8 cellular contexts compared by ENCODE assay signal in genomic region chr5:77492653-77493000, GRCh38. TPM values are rescaled to one million over a fixed set of nuclear protein-coding genes. Genes with fewer than 3 reads are reported as not detected.
DNase-seq lines count a peak whose midpoint lies in the region; ATAC-seq and TF ChIP-seq lines count a peak whose summit lies in the region.

No MANE protein-coding gene starts in this region.

- no peak for DNase-seq in CD8-positive, alpha-beta memory T cell
- DNase-seq in activated CD8-positive, alpha-beta T cell treated with anti-CD3 and anti-CD28 coated beads, Interleukin-2, amount 10 ng/mL, durations not matched to agents 7 days and 5 days: no peak
- DNase-seq in type B pancreatic cell (ENCODE audit: extremely low spot score, unreplicated experiment): no peak
- no peak for DNase-seq in DMS53 treated with DMSO at 0.1 percent for 48 hours (lab: John Stamatoyannopoulos, UW; ENCODE audit: unreplicated experiment)
- no peak for DNase-seq in iPS-NIHi7 (ENCODE audit: extremely low spot score)

- POLR2A ChIA-PET in CD8-positive, alpha-beta memory T cell (lab: Charles Lee): interaction anchor here (0.6 to 1.3 kb wide), 4 partner anchors 462 to 1747 kb away, joined by 3 to 5 read pairs (median 4); partner anchors contain the start of gene AGGF1
- POLR2A ChIA-PET in activated CD8-positive, alpha-beta T cell treated with anti-CD3 and anti-CD28 coated beads, Interleukin-2, amount 10 ng/mL, durations not matched to agents 7 days and 5 days (lab: Charles Lee): interaction anchor here (0.8 to 1.3 kb wide), 3 partner anchors 115 to 462 kb away, joined by 3 read pairs; partner anchors contain the start of gene AGGF1

- H3K9me3 Mint-ChIP-seq in CD8-positive, alpha-beta memory T cell: no peaks in the 10 kb centered on the region
- no peaks in the 10 kb centered on the region for H3K9me3 Mint-ChIP-seq in activated CD8-positive, alpha-beta T cell treated with anti-CD3 and anti-CD28 coated beads, Interleukin-2, amount 10 ng/mL, durations not matched to agents 7 days and 5 days (ENCODE audit: insufficient read depth)
- H3K9me3 Mint-ChIP-seq in type B pancreatic cell: no peaks in the 10 kb centered on the region

- H3K27ac ChIP-seq in CD8-positive, alpha-beta memory T cell (ENCODE audit: low read depth, low read length): no peak overlapping the region
- H3K27ac ChIP-seq in layer of hippocampus (ENCODE audit: low read depth, low read length): peak overlapping the region; percentile 58

- H3K27me3 Mint-ChIP-seq in CD8-positive, alpha-beta memory T cell: peaks cover 8% of the 10 kb centered on the region in 2 donors
- peaks cover 11% of the 10 kb centered on the region for H3K27me3 Mint-ChIP-seq in activated CD8-positive, alpha-beta T cell treated with anti-CD3 and anti-CD28 coated beads, Interleukin-2, amount 10 ng/mL, durations not matched to agents 7 days and 5 days (ENCODE audit: low read depth)
- peaks cover 25% of the 10 kb centered on the region for H3K27me3 Mint-ChIP-seq in type B pancreatic cell

- peak; percentile 26 for TF ChIP-seq CTCF in type B pancreatic cell (conservative IDR thresholded peaks at IDR 0.05)

- peak; percentile 2 for ATAC-seq in HG02642 (IDR thresholded peaks at IDR 0.05; ENCODE audit: poor library complexity, unreplicated experiment)
- ATAC-seq in activated CD8-positive, alpha-beta T cell treated with anti-CD3 and anti-CD28 coated beads, Interleukin-2, amount 10 ng/mL, durations not matched to agents 7 days and 5 days: peak; percentile 25
- ATAC-seq in GM21786 (IDR thresholded peaks at IDR 0.05; ENCODE audit: unreplicated experiment): no peak

- H3K4me1 Mint-ChIP-seq in CD8-positive, alpha-beta memory T cell: peaks cover 20 to 49% (median 38%) of the 10 kb centered on the region in 3 donors
- peaks cover 23% of the 10 kb centered on the region for H3K4me1 Mint-ChIP-seq in activated CD8-positive, alpha-beta T cell treated with anti-CD3 and anti-CD28 coated beads, Interleukin-2, amount 10 ng/mL, durations not matched to agents 7 days and 5 days (ENCODE audit: low read depth)
- peaks cover 17% of the 10 kb centered on the region for H3K4me1 Mint-ChIP-seq in type B pancreatic cell (ENCODE audit: unreplicated experiment)

- CTCF ChIA-PET in CD8-positive, alpha-beta memory T cell (lab: Charles Lee): interaction anchor here (0.8 to 3.0 kb wide), 15 partner anchors 9 to 1085 kb away, joined by 3 to 20 read pairs (median 5); partner anchors contain the start of genes AGGF1 and SCAMP1
- CTCF ChIA-PET in activated CD8-positive, alpha-beta T cell treated with anti-CD3 and anti-CD28 coated beads, Interleukin-2, amount 10 ng/mL, durations not matched to agents 7 days and 5 days (lab: Charles Lee): interaction anchor here (0.7 to 4.0 kb wide), 19 partner anchors 9 to 802 kb away, joined by 3 to 38 read pairs (median 5); partner anchors contain the start of genes AP3B1 and ZBED3

- no peaks in the 10 kb centered on the region for H3K36me3 ChIP-seq in CD8-positive, alpha-beta memory T cell (ENCODE audit: insufficient read depth, low read length)

- no peaks in the 10 kb centered on the region for H3K9me3 ChIP-seq in CD8-positive, alpha-beta memory T cell (ENCODE audit: low read length)

- no peak overlapping the region for H3K4me3 ChIP-seq in CD8-positive, alpha-beta memory T cell (ENCODE audit: low read length)

- H3K36me3 Mint-ChIP-seq in CD8-positive, alpha-beta memory T cell: peaks cover 0 to 12% (median 0%) of the 10 kb centered on the region in 3 donors
- H3K36me3 Mint-ChIP-seq in activated CD8-positive, alpha-beta T cell treated with anti-CD3 and anti-CD28 coated beads, Interleukin-2, amount 10 ng/mL, durations not matched to agents 7 days and 5 days (ENCODE audit: low read depth): peaks cover 6% of the 10 kb centered on the region
- H3K36me3 Mint-ChIP-seq in type B pancreatic cell: peaks cover 7% of the 10 kb centered on the region

- H3K27me3 ChIP-seq in CD8-positive, alpha-beta memory T cell (ENCODE audit: insufficient read depth, low read length, poor library complexity, severe bottlenecking): no peaks in the 10 kb centered on the region
- H3K27me3 ChIP-seq in layer of hippocampus (ENCODE audit: control insufficient read depth, insufficient read depth, low read length): no peaks in the 10 kb centered on the region

- no peaks in the 10 kb centered on the region for H3K4me1 ChIP-seq in CD8-positive, alpha-beta memory T cell (ENCODE audit: insufficient read depth, low read length)

- peak overlapping the region; percentile 87 to 93 (median 91) for H3K4me3 Mint-ChIP-seq in CD8-positive, alpha-beta memory T cell
- peak overlapping the region; percentile 85 for H3K4me3 Mint-ChIP-seq in activated CD8-positive, alpha-beta T cell treated with anti-CD3 and anti-CD28 coated beads, Interleukin-2, amount 10 ng/mL, durations not matched to agents 7 days and 5 days
- H3K4me3 Mint-ChIP-seq in type B pancreatic cell: peak overlapping the region; percentile 94

- H3K27ac Mint-ChIP-seq in CD8-positive, alpha-beta memory T cell: peak overlapping the region in 7 of 8 donors; percentile 59 to 95 (median 86)
- H3K27ac Mint-ChIP-seq in activated CD8-positive, alpha-beta T cell treated with anti-CD3 and anti-CD28 coated beads, Interleukin-2, amount 10 ng/mL, durations not matched to agents 7 days and 5 days: peak overlapping the region; percentile 60
- H3K27ac Mint-ChIP-seq in type B pancreatic cell: peak overlapping the region; percentile 98

RNA-seq across cellular contexts. Expression of gene WDR41, which starts 0.5 kb away (rescaled TPM):
- total RNA-seq in CD8-positive, alpha-beta memory T cell: 10 to 100 TPM; 28.6 to 35.2 TPM
- polyA plus RNA-seq in CD8-positive, alpha-beta memory T cell: 19.7 TPM
- total RNA-seq in activated CD8-positive, alpha-beta T cell treated with anti-CD3 and anti-CD28 coated beads, Interleukin-2, amount 10 ng/mL, durations not matched to agents 7 days and 5 days: 10 to 100 TPM; 15.6 to 21.4 TPM
- total RNA-seq in type B pancreatic cell (ENCODE audit: low replicate concordance): 59.6 and 66.1 TPM in 2 replicates
